9 cellular contexts compared by ENCODE assay signal in genomic region chr17:74768069-74768762, GRCh38. TPM values are rescaled to one million over a fixed set of nuclear protein-coding genes. Genes with fewer than 3 reads are reported as not detected.
DNase-seq lines count a peak whose midpoint lies in the region; ATAC-seq, FAIRE-seq and TF ChIP-seq lines count a peak whose summit lies in the region.
"Had no signal": no experiment of that assay in that cellular context is flagged by ENCODE, and none has a peak within 500 bp of the region (broad histone marks: within the 10 kb centered on the region; RNA-seq: fewer than 3 reads in every experiment).

No MANE protein-coding gene starts in this region.

- H3K4me1 Mint-ChIP-seq in activated naive CD4-positive, alpha-beta T cell treated with anti-CD3 and anti-CD28 coated beads for 36 hours (ENCODE audit: low read depth) = peaks cover 20% of the 10 kb centered on the region

- H3K9me3 ChIP-seq in GM12878 (replicated peaks; ENCODE audit: control insufficient read depth, insufficient read depth, low read length) (no peaks in the 10 kb centered on the region), left lung (no peaks in the 10 kb centered on the region), upper lobe of right lung (no peaks in the 10 kb centered on the region), colonic mucosa (no peaks in the 10 kb centered on the region)

- CTCF ChIA-PET in activated naive CD4-positive, alpha-beta T cell treated with anti-CD3 and anti-CD28 coated beads for 36 hours (lab: Charles Lee) = interaction anchor here (1.0 kb wide), 1 partner anchor 8 kb away, joined by 4 read pairs; the partner anchor contains the start of gene NAT9
- CTCF ChIA-PET in GM12878 (lab: Yijun Ruan, JAX) = interaction anchor here (0.9 kb wide), 1 partner anchor 15 kb away, joined by 4 read pairs; no protein-coding TSS in a partner anchor

- POLR2A ChIA-PET in GM12878 (lab: Charles Lee) = no interaction called here

- H3K27me3 Mint-ChIP-seq in activated naive CD4-positive, alpha-beta T cell treated with anti-CD3 and anti-CD28 coated beads for 36 hours (ENCODE audit: low read depth) = no peaks in the 10 kb centered on the region

- peak; percentile 11 for TF ChIP-seq POLR2A in GM12878 (IDR thresholded peaks at IDR 0.05; ENCODE audit: low read depth, low read length)

- FAIRE-seq in GM12878 (lab: Jason Lieb, UNC) = no peak

- H3K9ac ChIP-seq in GM12878 (ENCODE audit: control insufficient read depth, insufficient read depth, low read length) (no peak overlapping the region), colonic mucosa (ENCODE audit: low read depth in 2 of 2, low read length in 2 of 2) (no peak overlapping the region)

- no peaks in the 10 kb centered on the region for H3K9me3 Mint-ChIP-seq in activated naive CD4-positive, alpha-beta T cell treated with anti-CD3 and anti-CD28 coated beads for 36 hours
- H3K9me3 Mint-ChIP-seq: T-helper 1 cell treated with Interleukin-12 subunit alpha and Interleukin-12 subunit beta and Interleukin-4 antibody, amounts not matched to agents 30 μg/mL and 1 μg/mL, for 36 hours had no signal

- H3K4me3 ChIP-seq in GM12878 = no peak overlapping the region
- no peak overlapping the region for H3K4me3 ChIP-seq in left lung
- no peak overlapping the region for H3K4me3 ChIP-seq in upper lobe of right lung
- H3K4me3 ChIP-seq in colonic mucosa = no peak overlapping the region

- H3K4me2 ChIP-seq in GM12878 (ENCODE audit: control insufficient read depth, insufficient read depth) = no peak overlapping the region

- TF ChIP-seq CTCF in GM12878 (IDR thresholded peaks at IDR 0.05 in 2 of 3, conservative IDR thresholded peaks at IDR 0.05 in 1 of 3; ENCODE audit: control insufficient read depth in 2 of 3, extremely low read depth in 1 of 3, insufficient read depth in 1 of 3, low read depth in 3 of 3, low read length in 3 of 3) (no peak), left lung (IDR thresholded peaks at IDR 0.05) (no peak), upper lobe of right lung (IDR thresholded peaks at IDR 0.05) (no peak), colonic mucosa (IDR thresholded peaks at IDR 0.05) (no peak)

- WGBS in GM12878 (ENCODE audit: insufficient coverage, insufficient replicate concordance, low lambda C conversion rate, missing lambda C conversion rate) = 74% methylated on average over 17 of the region's 17 CpGs

- SMC1A ChIA-PET in GM12878 (lab: Charles Lee; ENCODE audit: uncharacterized antibody, unreplicated experiment) = no interaction called here

- TF ChIP-seq RAD21 in GM12878 (IDR thresholded peaks at IDR 0.05; ENCODE audit: insufficient read depth, low read depth, low read length) = no peak

- TF ChIP-seq EP300 in GM12878 (IDR thresholded peaks at IDR 0.05; ENCODE audit: borderline replicate concordance in 1 of 2, control insufficient read depth in 1 of 2, low read depth in 2 of 2, low read length in 2 of 2) = no peak

- no peaks in the 10 kb centered on the region for H3K27me3 ChIP-seq in GM12878 (replicated peaks in 1 of 2; ENCODE audit: control insufficient read depth in 2 of 2, insufficient read depth in 2 of 2, low read length in 1 of 2)
- no peaks in the 10 kb centered on the region for H3K27me3 ChIP-seq in left lung
- H3K27me3 ChIP-seq in upper lobe of right lung = no peaks in the 10 kb centered on the region
- H3K27me3 ChIP-seq in colonic mucosa = no peaks in the 10 kb centered on the region

- H3K27ac ChIP-seq in GM12878 (ENCODE audit: control insufficient read depth, insufficient read depth) (no peak overlapping the region), left lung (no peak overlapping the region), upper lobe of right lung (no peak overlapping the region), colonic mucosa (no peak overlapping the region)

- no peaks in the 10 kb centered on the region for H4K20me1 ChIP-seq in GM12878 (ENCODE audit: control insufficient read depth, insufficient read depth)

- H3K36me3 Mint-ChIP-seq in activated naive CD4-positive, alpha-beta T cell treated with anti-CD3 and anti-CD28 coated beads for 36 hours (ENCODE audit: low read depth) = peaks cover 15% of the 10 kb centered on the region

- ATAC-seq in GM12878 = no peak
- peak; percentile 37 for ATAC-seq in left lung
- peak; percentile 41 for ATAC-seq in upper lobe of right lung

- H3K4me3 Mint-ChIP-seq in activated naive CD4-positive, alpha-beta T cell treated with anti-CD3 and anti-CD28 coated beads for 36 hours = no peak overlapping the region
- H3K4me3 Mint-ChIP-seq: T-helper 1 cell treated with Interleukin-12 subunit alpha and Interleukin-12 subunit beta and Interleukin-4 antibody, amounts not matched to agents 30 μg/mL and 1 μg/mL, for 36 hours had no signal

- DNase-seq in activated naive CD4-positive, alpha-beta T cell treated with anti-CD3 and anti-CD28 coated beads for 36 hours = no peak
- no peak for DNase-seq in activated naive CD4-positive, alpha-beta T cell treated with Interleukin-2 at 50 U/mL for 16 hours
- DNase-seq in GM12878 (ENCODE audit: low read depth, low spot score) (no peak), left lung (peak; percentile 64 to 83), upper lobe of right lung (peak; percentile 80), colonic mucosa (no peak), NCI-H774 (lab: John Stamatoyannopoulos, UW) (no peak), NCI-H82 (lab: John Stamatoyannopoulos, UW) (no peak)

- H3K4me1 ChIP-seq in GM12878 (ENCODE audit: control insufficient read depth, insufficient read depth, low read length) (no peaks in the 10 kb centered on the region), left lung (peaks cover 0 to 12% of the 10 kb centered on the region in 2 donors), upper lobe of right lung (no peaks in the 10 kb centered on the region), colonic mucosa (peaks cover 13% of the 10 kb centered on the region)

- H3K27ac Mint-ChIP-seq in activated naive CD4-positive, alpha-beta T cell treated with anti-CD3 and anti-CD28 coated beads for 36 hours = peak overlapping the region; percentile 71

- H2AFZ ChIP-seq in GM12878 (ENCODE audit: control insufficient read depth, low read depth, low read length) = no peak overlapping the region

- RAD21 ChIA-PET in GM12878 (lab: Charles Lee; ENCODE audit: unreplicated experiment) = no interaction called here

- H3K36me3 ChIP-seq in GM12878 (ENCODE audit: control insufficient read depth in 2 of 2, insufficient read depth in 2 of 2, low read length in 1 of 2) = peaks cover 25 to 35% of the 10 kb centered on the region in 2 experiments
- peaks cover 0 to 84% of the 10 kb centered on the region in 2 donors for H3K36me3 ChIP-seq in left lung
- H3K36me3 ChIP-seq in upper lobe of right lung = peaks cover 46% of the 10 kb centered on the region
- H3K36me3 ChIP-seq in colonic mucosa = peaks cover 4% of the 10 kb centered on the region

- in situ Hi-C loops in GM12878 (cut with MboI) = no loop called here

- no peaks in the 10 kb centered on the region for H3K79me2 ChIP-seq in GM12878 (ENCODE audit: control insufficient read depth, insufficient read depth, low read length)

- intact Hi-C loops in activated naive CD4-positive, alpha-beta T cell treated with anti-CD3 and anti-CD28 coated beads for 36 hours (cut with micrococcal nuclease) = no loop called here
- intact Hi-C loops in GM12878 (cut with micrococcal nuclease; ENCODE audit: unreplicated experiment) = no loop called here
- intact Hi-C loops in left lung (cut with DNase I) = no loop called here
- intact Hi-C loops in upper lobe of right lung (cut with DNase I) = no loop called here
- intact Hi-C loops in colonic mucosa (cut with DNase I) = no loop called here

- no TSS peak for BruUV-seq in GM12878 (replicated peaks; lab: Mats Ljungman, UMichigan)

RNA-seq across cellular contexts. Expression of gene NAT9, which starts 7.9 kb away (rescaled TPM):
- 10 to 100 TPM; 42.1 to 43.9 TPM for total RNA-seq in activated naive CD4-positive, alpha-beta T cell treated with anti-CD3 and anti-CD28 coated beads for 36 hours
- total RNA-seq in GM12878 (2013; cell fraction: nucleolus; rRNA removed) = 68.1 and 91.4 TPM in 2 replicates
- 16.3 and 16.7 TPM in 2 replicates for total RNA-seq in GM12878 (2014; rRNA removed)
- 27.5 and 28.0 TPM in 2 replicates for total RNA-seq in GM12878 (2014; rRNA removed; fragmentation: Illumina TruSeq; extraction: Trizol)
- total RNA-seq in GM12878 (2021) = 44.8 and 45.3 TPM in 2 replicates
- polyA plus RNA-seq in GM12878 (2011; ENCODE audit: low read depth) = 36.0 TPM
- polyA plus RNA-seq in GM12878 (2011; rRNA removed) = 23.2 and 26.7 TPM in 2 replicates
- polyA plus RNA-seq in GM12878 (2011; cell fraction: cytosol; rRNA removed) = 31.5 and 40.8 TPM in 2 replicates
- 150 and 164 TPM in 2 replicates for polyA plus RNA-seq in GM12878 (2011; cell fraction: nucleus; rRNA removed)
- polyA plus RNA-seq in GM12878 (2012) = 40.0 and 45.4 TPM in 2 replicates
- 17.9 and 26.4 TPM in 2 replicates for polyA plus RNA-seq in GM12878 (2014; fragmentation: Illumina TruSeq; extraction: Trizol)
- 1 to 10 TPM; 3.5 to 4.5 TPM for polyA plus RNA-seq in GM12878 (2014; fragmentation: Nextera tagmentation; extraction: Ambion mirVana)
- 43.2 and 46.4 TPM in 2 replicates for polyA plus RNA-seq in GM12878 (2014; rRNA removed)
- polyA plus RNA-seq in GM12878 (2016; fragmentation: Nextera tagmentation; extraction: Ambion mirVana) = 10 to 100 TPM; 33.9 to 36.4 TPM
- 18.9 and 36.0 TPM in 2 replicates for polyA minus RNA-seq in GM12878 (2011; rRNA and poly(A)+ RNA removed)
- 6.5 and 9.3 TPM in 2 replicates for polyA minus RNA-seq in GM12878 (2011; cell fraction: cytosol; rRNA and poly(A)+ RNA removed)
- polyA minus RNA-seq in GM12878 (2011; cell fraction: nucleus; rRNA and poly(A)+ RNA removed) = 29.6 and 34.8 TPM in 2 replicates
- total RNA-seq in left lung = 10 to 100 TPM; 42.8 to 45.8 TPM
- 40.8 TPM for total RNA-seq in upper lobe of right lung
- 10 to 100 TPM; 28.4 to 52.6 TPM for total RNA-seq in colonic mucosa

RNA-seq across cellular contexts. Expression of gene NHERF1, which starts 19.8 kb away (rescaled TPM):
- total RNA-seq in activated naive CD4-positive, alpha-beta T cell treated with anti-CD3 and anti-CD28 coated beads for 36 hours = 10 to 100 TPM; 70.8 to 77.6 TPM
- total RNA-seq in GM12878 (2013; cell fraction: nucleolus; rRNA removed) = 10.8 and 11.9 TPM in 2 replicates
- total RNA-seq in GM12878 (2014; rRNA removed) = 24.7 and 27.4 TPM in 2 replicates
- total RNA-seq in GM12878 (2014; rRNA removed; fragmentation: Illumina TruSeq; extraction: Trizol) = 21.5 and 23.5 TPM in 2 replicates
- total RNA-seq in GM12878 (2021) = 52.9 and 53.2 TPM in 2 replicates
- polyA plus RNA-seq in GM12878 (2011; ENCODE audit: low read depth) = 13.3 TPM
- polyA plus RNA-seq in GM12878 (2011; rRNA removed) = 35.4 and 61.6 TPM in 2 replicates
- polyA plus RNA-seq in GM12878 (2011; cell fraction: cytosol; rRNA removed) = 72.8 and 76.3 TPM in 2 replicates
- 42.6 and 58.8 TPM in 2 replicates for polyA plus RNA-seq in GM12878 (2011; cell fraction: nucleus; rRNA removed)
- 27.8 and 28.5 TPM in 2 replicates for polyA plus RNA-seq in GM12878 (2012)
- 21.5 and 39.2 TPM in 2 replicates for polyA plus RNA-seq in GM12878 (2014; fragmentation: Illumina TruSeq; extraction: Trizol)
- polyA plus RNA-seq in GM12878 (2014; fragmentation: Nextera tagmentation; extraction: Ambion mirVana) = 10 to 100 TPM; 13.4 to 14.3 TPM
- polyA plus RNA-seq in GM12878 (2014; rRNA removed) = 38.8 and 41.3 TPM in 2 replicates
- polyA plus RNA-seq in GM12878 (2016; fragmentation: Nextera tagmentation; extraction: Ambion mirVana) = 10 to 100 TPM; 57.3 to 61.2 TPM
- polyA minus RNA-seq in GM12878 (2011; rRNA and poly(A)+ RNA removed) = 49.8 and 66.4 TPM in 2 replicates
- 24.6 and 28.6 TPM in 2 replicates for polyA minus RNA-seq in GM12878 (2011; cell fraction: cytosol; rRNA and poly(A)+ RNA removed)
- polyA minus RNA-seq in GM12878 (2011; cell fraction: nucleus; rRNA and poly(A)+ RNA removed) = 8.5 and 14.5 TPM in 2 replicates
- 10 to 100 TPM; 25.5 to 37.5 TPM for total RNA-seq in left lung
- total RNA-seq in upper lobe of right lung = 28.4 TPM
- 100 to 1,000 TPM; 186 to 244 TPM for total RNA-seq in colonic mucosa

RNA-seq across cellular contexts. Expression of gene RAB37, which starts 31.2 kb away (rescaled TPM):
- total RNA-seq in activated naive CD4-positive, alpha-beta T cell treated with anti-CD3 and anti-CD28 coated beads for 36 hours = 1 to 10 TPM; 2.1 to 2.3 TPM
- 7.8 and 10.2 TPM in 2 replicates for total RNA-seq in GM12878 (2013; cell fraction: nucleolus; rRNA removed)
- total RNA-seq in GM12878 (2014; rRNA removed) = 1.1 and 1.5 TPM in 2 replicates
- 1.7 and 2.0 TPM in 2 replicates for total RNA-seq in GM12878 (2014; rRNA removed; fragmentation: Illumina TruSeq; extraction: Trizol)
- 2.3 and 2.7 TPM in 2 replicates for total RNA-seq in GM12878 (2021)
- polyA plus RNA-seq in GM12878 (2011; ENCODE audit: low read depth) = 9.9 TPM
- polyA plus RNA-seq in GM12878 (2011; rRNA removed) = 4.5 and 5.6 TPM in 2 replicates
- 4.4 and 4.5 TPM in 2 replicates for polyA plus RNA-seq in GM12878 (2011; cell fraction: cytosol; rRNA removed)
- 4.2 and 8.4 TPM in 2 replicates for polyA plus RNA-seq in GM12878 (2011; cell fraction: nucleus; rRNA removed)
- 11.4 and 11.9 TPM in 2 replicates for polyA plus RNA-seq in GM12878 (2012)
- 1.9 and 3.1 TPM in 2 replicates for polyA plus RNA-seq in GM12878 (2014; fragmentation: Illumina TruSeq; extraction: Trizol)
- polyA plus RNA-seq in GM12878 (2014; fragmentation: Nextera tagmentation; extraction: Ambion mirVana) = under 1 TPM; 0.48 to 0.97 TPM
- polyA plus RNA-seq in GM12878 (2014; rRNA removed) = 3.6 and 5.6 TPM in 2 replicates
- 1 to 10 TPM; 1.6 to 1.7 TPM for polyA plus RNA-seq in GM12878 (2016; fragmentation: Nextera tagmentation; extraction: Ambion mirVana)
- 2.7 and 4.6 TPM in 2 replicates for polyA minus RNA-seq in GM12878 (2011; rRNA and poly(A)+ RNA removed)
- polyA minus RNA-seq in GM12878 (2011; cell fraction: cytosol; rRNA and poly(A)+ RNA removed) = 1.1 and 1.9 TPM in 2 replicates
- 0.48 and 0.86 TPM in 2 replicates for polyA minus RNA-seq in GM12878 (2011; cell fraction: nucleus; rRNA and poly(A)+ RNA removed)
- 1 to 10 TPM; 3.2 to 4.8 TPM for total RNA-seq in left lung
- total RNA-seq in upper lobe of right lung = 6.8 TPM
- 1 to 10 TPM; 4.5 to 7.2 TPM for total RNA-seq in colonic mucosa

RNA-seq across cellular contexts. Expression of gene CD300LF, which starts 55.5 kb away (rescaled TPM):
- not detected for total RNA-seq in activated naive CD4-positive, alpha-beta T cell treated with anti-CD3 and anti-CD28 coated beads for 36 hours
- not detected in 2 replicates for total RNA-seq in GM12878 (2013; cell fraction: nucleolus; rRNA removed)
- not detected in 2 replicates for total RNA-seq in GM12878 (2014; rRNA removed)
- not detected in 2 replicates for total RNA-seq in GM12878 (2014; rRNA removed; fragmentation: Illumina TruSeq; extraction: Trizol)
- total RNA-seq in GM12878 (2021) = not detected in 2 replicates
- polyA plus RNA-seq in GM12878 (2011; ENCODE audit: low read depth) = not detected
- 0.15 TPM in 1 of 2 replicates, not detected in the other for polyA plus RNA-seq in GM12878 (2011; rRNA removed)
- polyA plus RNA-seq in GM12878 (2011; cell fraction: cytosol; rRNA removed) = not detected in 2 replicates
- not detected in 2 replicates for polyA plus RNA-seq in GM12878 (2011; cell fraction: nucleus; rRNA removed)
- not detected in 2 replicates for polyA plus RNA-seq in GM12878 (2012)
- not detected in 2 replicates for polyA plus RNA-seq in GM12878 (2014; fragmentation: Illumina TruSeq; extraction: Trizol)
- not detected for polyA plus RNA-seq in GM12878 (2014; fragmentation: Nextera tagmentation; extraction: Ambion mirVana)
- not detected in 2 replicates for polyA plus RNA-seq in GM12878 (2014; rRNA removed)
- not detected for polyA plus RNA-seq in GM12878 (2016; fragmentation: Nextera tagmentation; extraction: Ambion mirVana)
- not detected in 2 replicates for polyA minus RNA-seq in GM12878 (2011; rRNA and poly(A)+ RNA removed)
- polyA minus RNA-seq in GM12878 (2011; cell fraction: cytosol; rRNA and poly(A)+ RNA removed) = not detected in 2 replicates
- not detected in 2 replicates for polyA minus RNA-seq in GM12878 (2011; cell fraction: nucleus; rRNA and poly(A)+ RNA removed)
- 10 to 100 TPM; 18.7 to 26.7 TPM for total RNA-seq in left lung
- total RNA-seq in upper lobe of right lung = 38.0 TPM
- 1 to 10 TPM; 1.0 to 1.1 TPM for total RNA-seq in colonic mucosa

Comparison
In these comparisons a context has a peak if more than half of its experiments do, and no peak if none do; other contexts are left out.
1. DNase-seq: peak in left lung (2 of 2) and upper lobe of right lung (single experiment); none in activated naive CD4-positive, alpha-beta T cell treated with anti-CD3 and anti-CD28 coated beads for 36 hours (single experiment), activated naive CD4-positive, alpha-beta T cell treated with Interleukin-2 at 50 U/mL for 16 hours (single experiment), GM12878 (single experiment), colonic mucosa (single experiment), NCI-H774 (single experiment) and NCI-H82 (single experiment).